In the genomic region with DNA sequence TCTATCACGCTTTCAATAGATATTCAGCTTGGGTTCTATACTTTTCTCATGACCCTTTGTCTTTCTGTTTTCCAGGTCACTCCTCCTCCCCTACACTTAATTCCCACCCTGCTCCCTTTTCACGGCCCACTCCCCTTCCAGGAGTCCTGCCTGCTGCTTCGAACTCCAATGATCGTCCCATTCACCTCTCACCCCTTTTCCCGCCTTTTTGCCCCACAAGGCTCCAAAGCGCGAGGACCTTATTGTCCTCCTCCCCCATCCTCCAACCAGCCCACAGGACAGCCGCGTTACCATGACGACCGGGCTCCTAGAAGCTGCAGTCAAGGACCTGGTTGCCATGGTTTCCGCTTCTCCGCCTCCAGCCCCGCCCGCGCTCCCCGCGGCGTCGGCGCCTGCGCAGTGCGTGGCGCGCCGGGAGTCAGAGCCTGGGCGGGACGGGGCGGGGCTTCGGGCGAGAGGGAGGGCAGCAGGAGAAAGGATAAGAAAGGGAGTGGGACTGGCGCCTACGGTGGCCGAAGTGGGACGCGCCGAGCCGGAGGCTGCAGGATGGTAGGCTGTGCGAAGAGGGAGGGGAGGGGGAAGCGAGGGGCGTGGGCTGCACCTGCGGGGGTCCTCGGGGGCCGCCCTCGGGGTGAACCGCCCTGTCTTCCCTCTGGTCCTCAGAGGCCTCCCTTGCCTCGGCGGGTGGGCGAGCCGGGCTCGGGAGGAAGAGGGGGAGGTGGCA, we compare ENCODE assay signal across 8 cellular contexts. TPM values are rescaled to one million over a fixed set of nuclear protein-coding genes. Genes with fewer than 3 reads are reported as not detected.
DNase-seq lines count a peak whose midpoint lies in the region; ATAC-seq and TF ChIP-seq lines count a peak whose summit lies in the region.

A gene (plus strand): TSS at position 508 of the 724 bp plus-strand sequence. CDS start 39 bp downstream, at position 547.

- peak within 1 kb of the TSS in 3 of 7 donors; percentile 46 to 61 (median 60) for H3K27ac Mint-ChIP-seq in CD14-positive monocyte

- H3K36me3 Mint-ChIP-seq in CD14-positive monocyte = peaks cover 17 to 24% of the 10 kb centered on the region in 2 donors

- peak within 1 kb of the TSS; percentile 74 to 81 for H3K4me3 Mint-ChIP-seq in CD14-positive monocyte

- intact Hi-C loops in CD14-positive monocyte (cut with micrococcal nuclease) = no loop called here

- DNase-seq in CD14-positive monocyte (ENCODE audit: low spot score) = peak; percentile 74
- DNase-seq in HT-29 (ENCODE audit: low spot score) = peak; percentile 98
- DNase-seq in NK-92 (lab: John Stamatoyannopoulos, UW; ENCODE audit: unreplicated experiment) = peak; percentile 41
- peak; percentile 87 for DNase-seq in effector CD8-positive, alpha-beta T cell (lab: John Stamatoyannopoulos, UW)
- peak; percentile 95 to 97 for DNase-seq in lung microvascular endothelial cell (ENCODE audit: low read depth in 2 of 2)
- peak; percentile 87 to 90 (median 88) for DNase-seq in stimulated activated CD4-positive, alpha-beta T cell treated with anti-CD3 and anti-CD28 coated beads, TNF-alpha, amount 100 ng/mL, for 4 hours (ENCODE audit: low read depth in 3 of 3)

- TF ChIP-seq CTCF in CD14-positive monocyte (IDR thresholded peaks at IDR 0.05) = no peak

- peak; percentile 87 for ATAC-seq in GM19463 (IDR thresholded peaks at IDR 0.05; ENCODE audit: unreplicated experiment)

- H3K9me3 Mint-ChIP-seq in CD14-positive monocyte = peaks cover 0 to 5% (median 2%) of the 10 kb centered on the region in 7 donors

- peaks cover 13% of the 10 kb centered on the region for H3K4me1 Mint-ChIP-seq in CD14-positive monocyte

- peaks cover 8 to 18% (median 14%) of the 10 kb centered on the region in 3 donors for H3K27me3 Mint-ChIP-seq in CD14-positive monocyte (ENCODE audit: low read depth in 3 of 3)

- POLR2A ChIA-PET in activated CD8-positive, alpha-beta memory T cell treated with anti-CD3 and anti-CD28 coated beads for 36 hours (lab: Charles Lee) = no interaction called here

- CTCF ChIA-PET in activated CD8-positive, alpha-beta memory T cell treated with anti-CD3 and anti-CD28 coated beads for 36 hours (lab: Charles Lee) = interaction anchor here (0.8 to 1.2 kb wide), 3 partner anchors 10 to 38 kb away, joined by 3 to 4 read pairs (median 3); no protein-coding TSS in a partner anchor

RNA-seq across cellular contexts. Expression of the gene that starts here (rescaled TPM):
- 10 to 100 TPM; 10.1 to 10.9 TPM for polyA plus RNA-seq in CD14-positive monocyte
- 272 and 277 TPM in 2 replicates for total RNA-seq in HT-29 (2014; rRNA removed; shearing (Covaris generic))
- 10 to 100 TPM; 42.7 to 45.0 TPM for total RNA-seq in activated CD8-positive, alpha-beta memory T cell treated with anti-CD3 and anti-CD28 coated beads for 36 hours
- total RNA-seq in lung microvascular endothelial cell = 110 and 155 TPM in 2 replicates

Comparison
In these comparisons a context has a peak if more than half of its experiments do, and no peak if none do; other contexts are left out.
1. Peak in every context shown above with its lines: DNase-seq and ATAC-seq.
2. DNase-seq: peak in every context shown above with its lines; median percentile 98 in HT-29; 96 in lung microvascular endothelial cell; 88 in stimulated activated CD4-positive, alpha-beta T cell treated with anti-CD3 and anti-CD28 coated beads, TNF-alpha, amount 100 ng/mL, for 4 hours; 87 in effector CD8-positive, alpha-beta T cell; 74 in CD14-positive monocyte; 41 in NK-92.